In genomic region chr5:124661317-124662141, GRCh38 we compare ENCODE assay signal across 1 cellular context.
TF ChIP-seq lines count a peak whose summit lies in the region.

No MANE protein-coding gene starts in this region.

TF ChIP-seq in HepG2, 621 proteins besides CTCF, POLR2A, EP300 and RAD21 (continued from another document and continues in another):
- TF ChIP-seq MNT (IDR thresholded peaks at IDR 0.05) (peak; percentile 28; the same call in 1 of the 2 replicates), ZNF160 (CRISPR knock-in tag; IDR thresholded peaks at IDR 0.05) (peak; percentile 80; the same call in 1 of the 2 replicates), UBTF (CRISPR knock-in tag; IDR thresholded peaks at IDR 0.05) (no peak), ZNF616 (CRISPR knock-in tag; IDR thresholded peaks at IDR 0.05; ENCODE audit: low read depth) (no peak), ZNF792 (CRISPR knock-in tag; IDR thresholded peaks at IDR 0.05) (peak; percentile 54; the same call in 1 of the 2 replicates), ZNF761 (CRISPR knock-in tag; conservative IDR thresholded peaks at IDR 0.05) (peak; percentile 64; the same call in 1 of the 2 replicates), ZNF362 (CRISPR knock-in tag; IDR thresholded peaks at IDR 0.05; ENCODE audit: borderline replicate concordance) (peak; percentile 98), ZHX1 (CRISPR knock-in tag; IDR thresholded peaks at IDR 0.05; ENCODE audit: low read depth) (0 out of 2 replicates have a peak, but pooled peaks have one; percentile 51), RFXAP (CRISPR knock-in tag; IDR thresholded peaks at IDR 0.05; ENCODE audit: borderline replicate concordance) (peak; percentile 59; the same call in 1 of the 2 replicates), MIXL1 (CRISPR knock-in tag; IDR thresholded peaks at IDR 0.05) (peak; percentile 91), SP140L (CRISPR knock-in tag; IDR thresholded peaks at IDR 0.05; ENCODE audit: borderline replicate concordance) (no peak), ERF (CRISPR knock-in tag; IDR thresholded peaks at IDR 0.05) (peak; percentile 88), FOSL2 (CRISPR knock-in tag; IDR thresholded peaks at IDR 0.05) (peak; percentile 93), ZSCAN25 (CRISPR knock-in tag; IDR thresholded peaks at IDR 0.05) (peak; percentile 55; the same call in 1 of the 2 replicates), ELF3 (CRISPR knock-in tag; IDR thresholded peaks at IDR 0.05) (peak; percentile 91), MTA1 (CRISPR knock-in tag; IDR thresholded peaks at IDR 0.05; ENCODE audit: borderline replicate concordance) (peak; percentile 33; the same call in 1 of the 2 replicates), ZNF512B (CRISPR knock-in tag; IDR thresholded peaks at IDR 0.05; ENCODE audit: borderline replicate concordance) (peak; percentile 89; the same call in 1 of the 2 replicates), FOXA1 (IDR thresholded peaks at IDR 0.05) (peak; percentile 99), FOXA1 (CRISPR knock-in tag; IDR thresholded peaks at IDR 0.05) (peak; percentile 100), PHF5A (CRISPR knock-in tag; IDR thresholded peaks at IDR 0.05; ENCODE audit: low read depth, unreplicated experiment) (peak; percentile 31), SKIL (CRISPR knock-in tag; IDR thresholded peaks at IDR 0.05; ENCODE audit: borderline replicate concordance) (peak; percentile 99), TP53 (CRISPR knock-in tag; conservative IDR thresholded peaks at IDR 0.05) (0 out of 2 replicates have a peak, but pooled peaks have one; percentile 34), ZBTB1 (CRISPR knock-in tag; IDR thresholded peaks at IDR 0.05; ENCODE audit: borderline replicate concordance) (no peak), CREM (IDR thresholded peaks at IDR 0.05) (peak; percentile 92), CREM (CRISPR knock-in tag; IDR thresholded peaks at IDR 0.05) (no peak), ZNF75D (CRISPR knock-in tag; IDR thresholded peaks at IDR 0.05; ENCODE audit: borderline replicate concordance) (no peak), ZSCAN29 (CRISPR knock-in tag; conservative IDR thresholded peaks at IDR 0.05) (peak; percentile 49; the same call in 1 of the 2 replicates), ZNF563 (CRISPR knock-in tag; IDR thresholded peaks at IDR 0.05) (no peak), SALL1 (CRISPR knock-in tag; IDR thresholded peaks at IDR 0.05) (peak; percentile 90), PHF21A (CRISPR knock-in tag; IDR thresholded peaks at IDR 0.05) (peak; percentile 91), FOSL1 (CRISPR knock-in tag; IDR thresholded peaks at IDR 0.05; ENCODE audit: borderline replicate concordance) (peak; percentile 34; the same call in 1 of the 2 replicates), ZNF749 (CRISPR knock-in tag; IDR thresholded peaks at IDR 0.05; ENCODE audit: borderline replicate concordance) (peak; percentile 72; the same call in 1 of the 2 replicates)
- TF ChIP-seq, protein P1, sequence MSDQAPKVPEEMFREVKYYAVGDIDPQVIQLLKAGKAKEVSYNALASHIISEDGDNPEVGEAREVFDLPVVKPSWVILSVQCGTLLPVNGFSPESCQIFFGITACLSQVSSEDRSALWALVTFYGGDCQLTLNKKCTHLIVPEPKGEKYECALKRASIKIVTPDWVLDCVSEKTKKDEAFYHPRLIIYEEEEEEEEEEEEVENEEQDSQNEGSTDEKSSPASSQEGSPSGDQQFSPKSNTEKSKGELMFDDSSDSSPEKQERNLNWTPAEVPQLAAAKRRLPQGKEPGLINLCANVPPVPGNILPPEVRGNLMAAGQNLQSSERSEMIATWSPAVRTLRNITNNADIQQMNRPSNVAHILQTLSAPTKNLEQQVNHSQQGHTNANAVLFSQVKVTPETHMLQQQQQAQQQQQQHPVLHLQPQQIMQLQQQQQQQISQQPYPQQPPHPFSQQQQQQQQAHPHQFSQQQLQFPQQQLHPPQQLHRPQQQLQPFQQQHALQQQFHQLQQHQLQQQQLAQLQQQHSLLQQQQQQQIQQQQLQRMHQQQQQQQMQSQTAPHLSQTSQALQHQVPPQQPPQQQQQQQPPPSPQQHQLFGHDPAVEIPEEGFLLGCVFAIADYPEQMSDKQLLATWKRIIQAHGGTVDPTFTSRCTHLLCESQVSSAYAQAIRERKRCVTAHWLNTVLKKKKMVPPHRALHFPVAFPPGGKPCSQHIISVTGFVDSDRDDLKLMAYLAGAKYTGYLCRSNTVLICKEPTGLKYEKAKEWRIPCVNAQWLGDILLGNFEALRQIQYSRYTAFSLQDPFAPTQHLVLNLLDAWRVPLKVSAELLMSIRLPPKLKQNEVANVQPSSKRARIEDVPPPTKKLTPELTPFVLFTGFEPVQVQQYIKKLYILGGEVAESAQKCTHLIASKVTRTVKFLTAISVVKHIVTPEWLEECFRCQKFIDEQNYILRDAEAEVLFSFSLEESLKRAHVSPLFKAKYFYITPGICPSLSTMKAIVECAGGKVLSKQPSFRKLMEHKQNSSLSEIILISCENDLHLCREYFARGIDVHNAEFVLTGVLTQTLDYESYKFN (CRISPR knock-in tag; conservative IDR thresholded peaks at IDR 0.05) = peak; percentile 95
- TF ChIP-seq, protein P2, sequence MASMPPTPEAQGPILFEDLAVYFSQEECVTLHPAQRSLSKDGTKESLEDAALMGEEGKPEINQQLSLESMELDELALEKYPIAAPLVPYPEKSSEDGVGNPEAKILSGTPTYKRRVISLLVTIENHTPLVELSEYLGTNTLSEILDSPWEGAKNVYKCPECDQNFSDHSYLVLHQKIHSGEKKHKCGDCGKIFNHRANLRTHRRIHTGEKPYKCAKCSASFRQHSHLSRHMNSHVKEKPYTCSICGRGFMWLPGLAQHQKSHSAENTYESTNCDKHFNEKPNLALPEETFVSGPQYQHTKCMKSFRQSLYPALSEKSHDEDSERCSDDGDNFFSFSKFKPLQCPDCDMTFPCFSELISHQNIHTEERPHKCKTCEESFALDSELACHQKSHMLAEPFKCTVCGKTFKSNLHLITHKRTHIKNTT (CRISPR knock-in tag; IDR thresholded peaks at IDR 0.05) = no peak
- TF ChIP-seq, protein P3, sequence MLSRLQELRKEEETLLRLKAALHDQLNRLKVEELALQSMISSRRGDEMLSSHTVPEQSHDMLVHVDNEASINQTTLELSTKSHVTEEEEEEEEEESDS (CRISPR knock-in tag; IDR thresholded peaks at IDR 0.05; ENCODE audit: borderline replicate concordance) = peak; percentile 62; the same call in 1 of the 2 replicates
- TF ChIP-seq, protein P4, sequence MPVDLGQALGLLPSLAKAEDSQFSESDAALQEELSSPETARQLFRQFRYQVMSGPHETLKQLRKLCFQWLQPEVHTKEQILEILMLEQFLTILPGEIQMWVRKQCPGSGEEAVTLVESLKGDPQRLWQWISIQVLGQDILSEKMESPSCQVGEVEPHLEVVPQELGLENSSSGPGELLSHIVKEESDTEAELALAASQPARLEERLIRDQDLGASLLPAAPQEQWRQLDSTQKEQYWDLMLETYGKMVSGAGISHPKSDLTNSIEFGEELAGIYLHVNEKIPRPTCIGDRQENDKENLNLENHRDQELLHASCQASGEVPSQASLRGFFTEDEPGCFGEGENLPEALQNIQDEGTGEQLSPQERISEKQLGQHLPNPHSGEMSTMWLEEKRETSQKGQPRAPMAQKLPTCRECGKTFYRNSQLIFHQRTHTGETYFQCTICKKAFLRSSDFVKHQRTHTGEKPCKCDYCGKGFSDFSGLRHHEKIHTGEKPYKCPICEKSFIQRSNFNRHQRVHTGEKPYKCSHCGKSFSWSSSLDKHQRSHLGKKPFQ (CRISPR knock-in tag; IDR thresholded peaks at IDR 0.05; ENCODE audit: insufficient replicate concordance) = no peak
- TF ChIP-seq, protein P5, sequence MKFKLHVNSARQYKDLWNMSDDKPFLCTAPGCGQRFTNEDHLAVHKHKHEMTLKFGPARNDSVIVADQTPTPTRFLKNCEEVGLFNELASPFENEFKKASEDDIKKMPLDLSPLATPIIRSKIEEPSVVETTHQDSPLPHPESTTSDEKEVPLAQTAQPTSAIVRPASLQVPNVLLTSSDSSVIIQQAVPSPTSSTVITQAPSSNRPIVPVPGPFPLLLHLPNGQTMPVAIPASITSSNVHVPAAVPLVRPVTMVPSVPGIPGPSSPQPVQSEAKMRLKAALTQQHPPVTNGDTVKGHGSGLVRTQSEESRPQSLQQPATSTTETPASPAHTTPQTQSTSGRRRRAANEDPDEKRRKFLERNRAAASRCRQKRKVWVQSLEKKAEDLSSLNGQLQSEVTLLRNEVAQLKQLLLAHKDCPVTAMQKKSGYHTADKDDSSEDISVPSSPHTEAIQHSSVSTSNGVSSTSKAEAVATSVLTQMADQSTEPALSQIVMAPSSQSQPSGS (CRISPR knock-in tag; IDR thresholded peaks at IDR 0.05) = peak; percentile 91
